In the genomic region with DNA sequence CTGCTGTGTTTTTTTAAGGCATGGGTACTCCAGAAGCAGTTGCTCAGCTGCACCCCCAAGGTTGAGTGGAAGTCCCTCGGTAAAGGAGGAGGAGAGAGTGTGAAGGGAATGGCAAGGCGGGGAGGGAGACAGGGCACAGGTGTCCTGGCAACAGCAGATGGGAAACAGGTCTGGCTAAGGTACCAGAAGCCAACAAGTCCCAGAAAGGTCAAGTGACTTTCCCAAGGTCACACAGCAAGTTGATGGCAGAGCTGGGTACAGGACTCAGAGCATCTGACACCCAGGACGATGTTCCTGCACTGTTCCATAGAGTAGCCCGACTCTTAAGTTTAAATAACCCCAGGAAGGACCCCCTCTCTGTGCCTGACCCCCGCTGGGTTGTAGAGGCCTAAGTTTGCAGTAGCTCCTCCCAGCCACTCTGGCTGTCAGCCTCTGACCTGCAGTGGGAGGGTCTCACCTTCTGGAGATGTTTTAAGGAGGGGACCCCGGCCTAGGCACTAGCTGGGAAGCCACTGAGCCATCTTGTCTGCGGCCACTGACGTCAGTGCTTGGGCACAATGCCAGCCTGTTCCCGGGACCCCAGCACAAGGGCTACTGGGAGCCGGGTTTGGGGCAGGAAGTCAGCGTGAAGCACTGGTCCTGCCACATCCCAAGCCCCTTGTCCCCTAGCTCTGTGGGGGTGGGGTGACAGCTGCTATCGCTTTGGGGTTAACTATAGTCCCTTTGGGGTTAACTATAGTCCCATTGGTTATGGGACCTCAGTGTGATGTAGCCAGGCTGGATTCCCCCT, we compare ENCODE assay signal across 14 cellular contexts. TPM values are rescaled to one million over a fixed set of nuclear protein-coding genes. Genes with fewer than 3 reads are reported as not detected.
A peak's percentile ranks its signal among the peaks of the same experiment; 100 is the strongest.
DNase-seq lines count a peak whose midpoint lies in the region; ATAC-seq, FAIRE-seq and TF ChIP-seq lines count a peak whose summit lies in the region.
"Had no signal": no experiment of that assay in that cellular context is flagged by ENCODE, and none has a peak within 500 bp of the region (broad histone marks: within the 10 kb centered on the region; RNA-seq: fewer than 3 reads in every experiment).

No MANE protein-coding gene starts in this region.

- intact Hi-C loops in K562 (cut with micrococcal nuclease) = no loop called here

- POLR2A ChIA-PET in K562 (lab: Yijun Ruan, JAX) = interaction anchor here (1.8 kb wide), 1 partner anchor 18 kb away, joined by 8 read pairs; no protein-coding TSS in a partner anchor

- no peaks in the 10 kb centered on the region for H3K9me1 ChIP-seq in K562 (ENCODE audit: control insufficient read depth, insufficient read depth, low read length)

- in situ Hi-C loops in K562 (cut with MboI) = no loop called here

- H3K27me3 ChIP-seq in HL-60 (ENCODE audit: insufficient read depth, poor library complexity, severe bottlenecking) (no peaks in the 10 kb centered on the region), K562 (ENCODE audit: control insufficient read depth in 2 of 2, insufficient read depth in 2 of 2, low read length in 2 of 2) (no peaks in the 10 kb centered on the region)

- CTCF ChIA-PET in K562 (lab: Yijun Ruan, JAX; ENCODE audit: low intra/inter-chr PET ratio) = no interaction called here

- H3K27ac ChIP-seq in HL-60 (replicated peaks) = 0 out of 2 replicates have a peak overlapping the region, but pooled peaks have one; percentile 13
- no peak overlapping the region for H3K27ac ChIP-seq in K562 (ENCODE audit: extremely low read depth, low read depth, low read length)

- H3K4me2 ChIP-seq in K562 (ENCODE audit: insufficient read depth, low read length) = no peak overlapping the region

- 81% methylated on average over 12 of the region's 12 CpGs for WGBS in K562 (ENCODE audit: insufficient coverage, low coverage, missing lambda C conversion rate)

- H3K79me2 ChIP-seq in K562 (ENCODE audit: control insufficient read depth, insufficient read depth, low read length) = peaks cover 57% of the 10 kb centered on the region

- H4K20me1 ChIP-seq in K562 (replicated peaks; ENCODE audit: control insufficient read depth, insufficient read depth, low read length) = peaks cover 31% of the 10 kb centered on the region

- H3K9me3 ChIP-seq in K562 (replicated peaks; ENCODE audit: control insufficient read depth, insufficient read depth, low read depth, low read length) = no peaks in the 10 kb centered on the region

- H3K4me3 ChIP-seq in HL-60 (replicated peaks; ENCODE audit: insufficient read depth, low read length) (no peak overlapping the region), K562 (no peak overlapping the region)

- FAIRE-seq in K562 (lab: Jason Lieb, UNC) = no peak
- FAIRE-seq: A204.1, TTC549 had no signal

- no peak for ATAC-seq in K562
- ATAC-seq: PC-3 had no signal

- H2AFZ ChIP-seq in K562 (ENCODE audit: low read depth, low read length) = no peak overlapping the region

- H3K4me3 Mint-ChIP-seq in T-helper 2 cell treated with Interferon-gamma antibody and Interleukin-4, amounts not matched to agents 5 μg/mL and 100 μg/mL, for 36 hours = peak overlapping the region; percentile 88
- no peak overlapping the region for H3K4me3 Mint-ChIP-seq in osteocyte (ENCODE audit: unreplicated experiment)

- DNase-seq in T-helper 2 cell treated with Interferon-gamma antibody and Interleukin-4, amounts not matched to agents 5 μg/mL and 100 μg/mL, for 36 hours (ENCODE audit: low spot score) = no peak
- DNase-seq in T-helper 2 cell (no peak), HL-60 (ENCODE audit: low read depth in 1 of 2, low spot score in 1 of 2) (no peak), K562 (ENCODE audit: extremely low read depth in 1 of 4, low spot score in 3 of 4) (no peak), osteocyte (ENCODE audit: extremely low spot score, unreplicated experiment) (no peak), NCI-H1105 (lab: John Stamatoyannopoulos, UW) (no peak), HuH-7.5 (ENCODE audit: low spot score) (no peak)
- DNase-seq in activated CD4-positive, CD25-positive, alpha-beta regulatory T cell (lab: John Stamatoyannopoulos, UW) = no peak
- DNase-seq: DMS53, KG1, PC-3 had no signal

- TF ChIP-seq CTCF in HL-60 (IDR thresholded peaks at IDR 0.05; ENCODE audit: insufficient read depth, low read length) = no peak
- TF ChIP-seq CTCF in K562 (IDR thresholded peaks at IDR 0.05 in 2 of 3, conservative IDR thresholded peaks at IDR 0.05 in 1 of 3; ENCODE audit: insufficient read depth in 2 of 3, low read depth in 1 of 3, low read length in 3 of 3) = no peak
- TF ChIP-seq CTCF in osteocyte (IDR thresholded peaks at IDR 0.05) = no peak

- H3K4me1 Mint-ChIP-seq in T-helper 2 cell treated with Interferon-gamma antibody and Interleukin-4, amounts not matched to agents 5 μg/mL and 100 μg/mL, for 36 hours (ENCODE audit: low read depth) = peaks cover 73% of the 10 kb centered on the region
- peaks cover 56% of the 10 kb centered on the region for H3K4me1 Mint-ChIP-seq in osteocyte (ENCODE audit: unreplicated experiment)

- H3K27me3 Mint-ChIP-seq in T-helper 2 cell treated with Interferon-gamma antibody and Interleukin-4, amounts not matched to agents 5 μg/mL and 100 μg/mL, for 36 hours (ENCODE audit: low read depth) = no peaks in the 10 kb centered on the region
- H3K27me3 Mint-ChIP-seq in osteocyte (ENCODE audit: unreplicated experiment) = no peaks in the 10 kb centered on the region

- H3K36me3 ChIP-seq in K562 (ENCODE audit: control insufficient read depth, insufficient read depth, low read length) = peaks cover 60% of the 10 kb centered on the region; the same call in 2 of the 3 replicates

- no peak for TF ChIP-seq EP300 in K562 (IDR thresholded peaks at IDR 0.05; ENCODE audit: low read length)

- peaks cover 14 to 34% of the 10 kb centered on the region in 2 experiments for H3K4me1 ChIP-seq in K562 (replicated peaks in 1 of 2; ENCODE audit: control insufficient read depth in 2 of 2, insufficient read depth in 2 of 2, low read length in 2 of 2)

- H3K36me3 Mint-ChIP-seq in T-helper 2 cell treated with Interferon-gamma antibody and Interleukin-4, amounts not matched to agents 5 μg/mL and 100 μg/mL, for 36 hours (ENCODE audit: low read depth) = peaks cover 51% of the 10 kb centered on the region
- peaks cover 3% of the 10 kb centered on the region for H3K36me3 Mint-ChIP-seq in osteocyte (ENCODE audit: unreplicated experiment)

- BruUV-seq in K562 (replicated peaks; lab: Mats Ljungman, UMichigan) = no TSS peak

- TF ChIP-seq POLR2A in K562 (conservative IDR thresholded peaks at IDR 0.05) = no peak

- H3K9ac ChIP-seq in K562 (ENCODE audit: insufficient read depth in 1 of 2, low read depth in 2 of 2, low read length in 2 of 2) = peak overlapping the region in 1 of 2 experiments; percentile 69; a peak in 2 of 4 replicates

- peak overlapping the region; percentile 72 for H3K27ac Mint-ChIP-seq in T-helper 2 cell treated with Interferon-gamma antibody and Interleukin-4, amounts not matched to agents 5 μg/mL and 100 μg/mL, for 36 hours
- peak overlapping the region; percentile 90 for H3K27ac Mint-ChIP-seq in osteocyte (ENCODE audit: unreplicated experiment)

- TF ChIP-seq RAD21 in K562 (CRISPR knock-in tag; conservative IDR thresholded peaks at IDR 0.05 in 1 of 2, IDR thresholded peaks at IDR 0.05 in 1 of 2) = no peak

- no peaks in the 10 kb centered on the region for H3K9me3 Mint-ChIP-seq in T-helper 2 cell treated with Interferon-gamma antibody and Interleukin-4, amounts not matched to agents 5 μg/mL and 100 μg/mL, for 36 hours
- no peaks in the 10 kb centered on the region for H3K9me3 Mint-ChIP-seq in osteocyte (ENCODE audit: unreplicated experiment)

RNA-seq across cellular contexts. Expression of gene CSK, which starts 10.5 kb away (rescaled TPM):
- 52.2 and 176 TPM in 2 replicates for total RNA-seq in K562 (2011; cell fraction: chromatin; rRNA removed; ENCODE audit: low replicate concordance)
- total RNA-seq in K562 (2011; cell fraction: nucleolus; rRNA removed) = 117 and 118 TPM in 2 replicates
- 62.6 and 63.9 TPM in 2 replicates for total RNA-seq in K562 (2011; cell fraction: nucleoplasm; rRNA removed)
- 22.7 and 25.4 TPM in 2 replicates for total RNA-seq in K562 (2014; rRNA removed)
- total RNA-seq in K562 (2014; rRNA removed; fragmentation: Illumina TruSeq; extraction: Trizol) = 9.2 and 13.8 TPM in 2 replicates
- total RNA-seq in K562 (2015; rRNA removed; fragmentation: Illumina TruSeq; extraction: Trizol) = 22.5 and 24.8 TPM in 2 replicates
- total RNA-seq in K562 (2021) = 108 and 112 TPM in 2 replicates
- 17.2 and 21.5 TPM in 2 replicates for polyA plus RNA-seq in K562 (2011; rRNA removed)
- 16.6 and 23.4 TPM in 2 replicates for polyA plus RNA-seq in K562 (2011; cell fraction: cytosol; rRNA removed)
- polyA plus RNA-seq in K562 (2011; cell fraction: nucleus; rRNA removed) = 82.8 and 107 TPM in 2 replicates
- 62.3 and 74.3 TPM in 2 replicates for polyA plus RNA-seq in K562 (2012)
- 63.0 and 74.3 TPM in 2 replicates for polyA plus RNA-seq in K562 (2014; fragmentation: Illumina TruSeq; extraction: Trizol)
- polyA plus RNA-seq in K562 (2014; fragmentation: Nextera tagmentation; extraction: Ambion mirVana) = 1 to 10 TPM; 1.5 to 2.4 TPM
- polyA plus RNA-seq in K562 (2014; rRNA removed) = 32.6 and 41.5 TPM in 2 replicates
- 13.5 and 19.1 TPM in 2 replicates for polyA minus RNA-seq in K562 (2011; rRNA and poly(A)+ RNA removed)
- polyA minus RNA-seq in K562 (2011; cell fraction: cytosol; rRNA and poly(A)+ RNA removed) = 39.6 and 42.3 TPM in 2 replicates
- polyA minus RNA-seq in K562 (2011; cell fraction: nucleus; rRNA and poly(A)+ RNA removed) = 24.8 and 30.3 TPM in 2 replicates
- 56.0 and 57.0 TPM in 2 replicates for total RNA-seq in osteocyte

RNA-seq across cellular contexts. Expression of gene LMAN1L, which starts 20.2 kb away (rescaled TPM):
- total RNA-seq in K562 (2011; cell fraction: chromatin; rRNA removed; ENCODE audit: low replicate concordance) = not detected in 2 replicates
- total RNA-seq in K562 (2011; cell fraction: nucleolus; rRNA removed) = 0.17 TPM in 1 of 2 replicates, not detected in the other
- total RNA-seq in K562 (2011; cell fraction: nucleoplasm; rRNA removed) = not detected in 2 replicates
- total RNA-seq in K562 (2014; rRNA removed) = not detected in 2 replicates
- total RNA-seq in K562 (2014; rRNA removed; fragmentation: Illumina TruSeq; extraction: Trizol) = not detected in 2 replicates
- total RNA-seq in K562 (2015; rRNA removed; fragmentation: Illumina TruSeq; extraction: Trizol) = not detected in 2 replicates
- not detected in 2 replicates for total RNA-seq in K562 (2021)
- not detected in 2 replicates for polyA plus RNA-seq in K562 (2011; rRNA removed)
- not detected in 2 replicates for polyA plus RNA-seq in K562 (2011; cell fraction: cytosol; rRNA removed)
- polyA plus RNA-seq in K562 (2011; cell fraction: nucleus; rRNA removed) = not detected in 2 replicates
- not detected in 2 replicates for polyA plus RNA-seq in K562 (2012)
- not detected in 2 replicates for polyA plus RNA-seq in K562 (2014; fragmentation: Illumina TruSeq; extraction: Trizol)
- polyA plus RNA-seq in K562 (2014; fragmentation: Nextera tagmentation; extraction: Ambion mirVana) = not detected
- polyA plus RNA-seq in K562 (2014; rRNA removed) = not detected in 2 replicates
- polyA minus RNA-seq in K562 (2011; rRNA and poly(A)+ RNA removed) = not detected in 2 replicates
- polyA minus RNA-seq in K562 (2011; cell fraction: cytosol; rRNA and poly(A)+ RNA removed) = not detected in 2 replicates
- polyA minus RNA-seq in K562 (2011; cell fraction: nucleus; rRNA and poly(A)+ RNA removed) = not detected in 2 replicates
- not detected in 2 replicates for total RNA-seq in osteocyte
- total RNA-seq: lung microvascular endothelial cell, PC-3 had no signal

RNA-seq across cellular contexts. Expression of gene CPLX3, which starts 34.0 kb away (rescaled TPM):
- total RNA-seq in K562 (2011; cell fraction: chromatin; rRNA removed; ENCODE audit: low replicate concordance) = not detected in 2 replicates
- not detected in 2 replicates for total RNA-seq in K562 (2011; cell fraction: nucleolus; rRNA removed)
- not detected in 2 replicates for total RNA-seq in K562 (2011; cell fraction: nucleoplasm; rRNA removed)
- not detected in 2 replicates for total RNA-seq in K562 (2014; rRNA removed)
- not detected in 2 replicates for total RNA-seq in K562 (2014; rRNA removed; fragmentation: Illumina TruSeq; extraction: Trizol)
- total RNA-seq in K562 (2015; rRNA removed; fragmentation: Illumina TruSeq; extraction: Trizol) = not detected in 2 replicates
- total RNA-seq in K562 (2021) = not detected in 2 replicates
- polyA plus RNA-seq in K562 (2011; rRNA removed) = not detected in 2 replicates
- polyA plus RNA-seq in K562 (2011; cell fraction: cytosol; rRNA removed) = 0.04 TPM in 1 of 2 replicates, not detected in the other
- 0.04 TPM in 1 of 2 replicates, not detected in the other for polyA plus RNA-seq in K562 (2011; cell fraction: nucleus; rRNA removed)
- not detected in 2 replicates for polyA plus RNA-seq in K562 (2012)
- polyA plus RNA-seq in K562 (2014; fragmentation: Illumina TruSeq; extraction: Trizol) = not detected in 2 replicates
- polyA plus RNA-seq in K562 (2014; fragmentation: Nextera tagmentation; extraction: Ambion mirVana) = not detected
- polyA plus RNA-seq in K562 (2014; rRNA removed) = not detected in 2 replicates
- not detected in 2 replicates for polyA minus RNA-seq in K562 (2011; rRNA and poly(A)+ RNA removed)
- polyA minus RNA-seq in K562 (2011; cell fraction: cytosol; rRNA and poly(A)+ RNA removed) = not detected in 2 replicates
- polyA minus RNA-seq in K562 (2011; cell fraction: nucleus; rRNA and poly(A)+ RNA removed) = not detected in 2 replicates
- not detected in 2 replicates for total RNA-seq in osteocyte
- total RNA-seq: lung microvascular endothelial cell, PC-3 had no signal

RNA-seq across cellular contexts. Expression of gene CYP1A2, which starts 43.8 kb away (rescaled TPM):
- total RNA-seq in K562 (2011; cell fraction: chromatin; rRNA removed; ENCODE audit: low replicate concordance) = not detected in 2 replicates
- total RNA-seq in K562 (2011; cell fraction: nucleolus; rRNA removed) = not detected in 2 replicates
- not detected in 2 replicates for total RNA-seq in K562 (2011; cell fraction: nucleoplasm; rRNA removed)
- total RNA-seq in K562 (2014; rRNA removed) (not detected in 2 replicates), K562 (2014; rRNA removed; fragmentation: Illumina TruSeq; extraction: Trizol) (not detected in 2 replicates), K562 (2015; rRNA removed; fragmentation: Illumina TruSeq; extraction: Trizol) (not detected in 2 replicates), K562 (2021) (not detected in 2 replicates), osteocyte (not detected in 2 replicates)
- polyA plus RNA-seq in K562 (2011; rRNA removed) (not detected in 2 replicates), K562 (2014; fragmentation: Illumina TruSeq; extraction: Trizol) (not detected in 2 replicates), K562 (2014; fragmentation: Nextera tagmentation; extraction: Ambion mirVana) (not detected), K562 (2014; rRNA removed) (not detected in 2 replicates)
- polyA plus RNA-seq in K562 (2011; cell fraction: cytosol; rRNA removed) = not detected in 2 replicates
- not detected in 2 replicates for polyA plus RNA-seq in K562 (2011; cell fraction: nucleus; rRNA removed)
- not detected in 2 replicates for polyA plus RNA-seq in K562 (2012)
- polyA minus RNA-seq in K562 (2011; rRNA and poly(A)+ RNA removed) = not detected in 2 replicates
- polyA minus RNA-seq in K562 (2011; cell fraction: cytosol; rRNA and poly(A)+ RNA removed) = not detected in 2 replicates
- polyA minus RNA-seq in K562 (2011; cell fraction: nucleus; rRNA and poly(A)+ RNA removed) = not detected in 2 replicates
- total RNA-seq: lung microvascular endothelial cell, PC-3 had no signal

RNA-seq across cellular contexts. Expression of gene ULK3, which starts 50.5 kb away (rescaled TPM):
- total RNA-seq in K562 (2011; cell fraction: chromatin; rRNA removed; ENCODE audit: low replicate concordance) = 107 and 242 TPM in 2 replicates
- 124 and 125 TPM in 2 replicates for total RNA-seq in K562 (2011; cell fraction: nucleolus; rRNA removed)
- 82.4 and 89.4 TPM in 2 replicates for total RNA-seq in K562 (2011; cell fraction: nucleoplasm; rRNA removed)
- total RNA-seq in K562 (2014; rRNA removed) = 34.9 and 35.9 TPM in 2 replicates
- 18.2 and 19.3 TPM in 2 replicates for total RNA-seq in K562 (2014; rRNA removed; fragmentation: Illumina TruSeq; extraction: Trizol)
- total RNA-seq in K562 (2015; rRNA removed; fragmentation: Illumina TruSeq; extraction: Trizol) = 24.9 and 25.5 TPM in 2 replicates
- total RNA-seq in K562 (2021) = 36.9 and 38.3 TPM in 2 replicates
- polyA plus RNA-seq in K562 (2011; rRNA removed) = 61.5 and 68.0 TPM in 2 replicates
- polyA plus RNA-seq in K562 (2011; cell fraction: cytosol; rRNA removed) = 45.9 and 75.1 TPM in 2 replicates
- polyA plus RNA-seq in K562 (2011; cell fraction: nucleus; rRNA removed) = 426 and 551 TPM in 2 replicates
- 42.4 and 44.3 TPM in 2 replicates for polyA plus RNA-seq in K562 (2012)
- polyA plus RNA-seq in K562 (2014; fragmentation: Illumina TruSeq; extraction: Trizol) = 43.2 and 49.7 TPM in 2 replicates
- under 1 TPM; 0.68 to 0.88 TPM for polyA plus RNA-seq in K562 (2014; fragmentation: Nextera tagmentation; extraction: Ambion mirVana)
- 60.9 and 62.5 TPM in 2 replicates for polyA plus RNA-seq in K562 (2014; rRNA removed)
- 23.1 and 27.7 TPM in 2 replicates for polyA minus RNA-seq in K562 (2011; rRNA and poly(A)+ RNA removed)
- 13.6 and 16.5 TPM in 2 replicates for polyA minus RNA-seq in K562 (2011; cell fraction: cytosol; rRNA and poly(A)+ RNA removed)
- 38.5 and 48.7 TPM in 2 replicates for polyA minus RNA-seq in K562 (2011; cell fraction: nucleus; rRNA and poly(A)+ RNA removed)
- total RNA-seq in osteocyte = 30.6 and 32.4 TPM in 2 replicates
